In genomic region chr6:21355638-21356037, GRCh38 we compare ENCODE assay signal across 27 cellular contexts.
"Had no signal": no experiment of that assay in that cellular context is flagged by ENCODE, and none has a peak within 500 bp of the region (broad histone marks: within the 10 kb centered on the region; RNA-seq: fewer than 3 reads in every experiment).

No MANE protein-coding gene starts in this region.

- H3K4me1 ChIP-seq: adrenal gland, SJCRH30 had no signal

- ATAC-seq: activated CD8-positive, alpha-beta T cell treated with anti-CD3 and anti-CD28 coated beads, Interleukin-2, amount 10 ng/mL, durations not matched to agents 7 days and 5 days had no signal

- H3K9ac ChIP-seq: KMS-11 had no signal

- H3K36me3 ChIP-seq: adrenal gland, SJCRH30 had no signal

- H3K4me2 ChIP-seq: KMS-11 had no signal

- H3K9me3 ChIP-seq: adrenal gland, SJCRH30 had no signal

- H3K27me3 ChIP-seq: adrenal gland, SJCRH30 had no signal

- H3K27me3 Mint-ChIP-seq: activated CD4-positive, alpha-beta T cell treated with anti-CD3 and anti-CD28 coated beads, Interleukin-2, amount 10 ng/mL, durations not matched to agents 24 days and 14 days; activated naive CD4-positive, alpha-beta T cell treated with anti-CD3 and anti-CD28 coated beads, Interleukin-2, amount 50 U/mL, for 24 hours; activated naive CD8-positive, alpha-beta T cell treated with anti-CD3 and anti-CD28 coated beads, Interleukin-2, amount 10 ng/mL, durations not matched to agents 7 days and 5 days; activated T-cell treated with anti-CD3 and anti-CD28 coated beads, Interleukin-2, amount 50 U/mL, for 24 hours had no signal

- H3K27ac Mint-ChIP-seq: activated CD4-positive, alpha-beta T cell treated with anti-CD3 and anti-CD28 coated beads, Interleukin-2, amount 10 ng/mL, durations not matched to agents 24 days and 14 days; activated CD8-positive, alpha-beta T cell treated with anti-CD3 and anti-CD28 coated beads, Interleukin-2, amount 10 ng/mL, durations not matched to agents 7 days and 5 days; activated naive CD4-positive, alpha-beta T cell treated with anti-CD3 and anti-CD28 coated beads, Interleukin-2, amount 50 U/mL, for 24 hours; activated naive CD8-positive, alpha-beta T cell treated with anti-CD3 and anti-CD28 coated beads, Interleukin-2, amount 10 ng/mL, durations not matched to agents 7 days and 5 days; activated T-cell treated with anti-CD3 and anti-CD28 coated beads, Interleukin-2, amount 50 U/mL, for 24 hours; activated T-helper 2 cell treated with anti-CD3 and anti-CD28 coated beads, Interferon-gamma antibody, Interleukin-2, Interleukin-4, amounts not matched to agents 10 μg/mL and 5 μg/mL and 100 μg/mL, durations not matched to agents 14 hours and 24 hours and 36 hours had no signal

- H3K27ac ChIP-seq: adrenal gland, KMS-11, SJCRH30, SK-N-MC had no signal

- H3K36me3 Mint-ChIP-seq: activated naive CD4-positive, alpha-beta T cell treated with anti-CD3 and anti-CD28 coated beads, Interleukin-2, amount 50 U/mL, for 24 hours; activated naive CD8-positive, alpha-beta T cell treated with anti-CD3 and anti-CD28 coated beads, Interleukin-2, amount 10 ng/mL, durations not matched to agents 7 days and 5 days; brain had no signal

- H3K4me1 Mint-ChIP-seq: activated CD4-positive, alpha-beta T cell treated with anti-CD3 and anti-CD28 coated beads, Interleukin-2, amount 10 ng/mL, durations not matched to agents 24 days and 14 days; activated naive CD4-positive, alpha-beta T cell treated with anti-CD3 and anti-CD28 coated beads, Interleukin-2, amount 50 U/mL, for 24 hours; activated naive CD8-positive, alpha-beta T cell treated with anti-CD3 and anti-CD28 coated beads, Interleukin-2, amount 10 ng/mL, durations not matched to agents 7 days and 5 days had no signal

- H3K9me3 Mint-ChIP-seq: activated CD4-positive, alpha-beta T cell treated with anti-CD3 and anti-CD28 coated beads, Interleukin-2, amount 10 ng/mL, durations not matched to agents 24 days and 14 days; activated naive CD4-positive, alpha-beta T cell treated with anti-CD3 and anti-CD28 coated beads, Interleukin-2, amount 50 U/mL, for 24 hours; activated naive CD8-positive, alpha-beta T cell treated with anti-CD3 and anti-CD28 coated beads, Interleukin-2, amount 10 ng/mL, durations not matched to agents 7 days and 5 days; activated T-cell treated with anti-CD3 and anti-CD28 coated beads, Interleukin-2, amount 50 U/mL, for 24 hours; activated T-helper 2 cell treated with anti-CD3 and anti-CD28 coated beads, Interferon-gamma antibody, Interleukin-2, Interleukin-4, amounts not matched to agents 10 μg/mL and 5 μg/mL and 100 μg/mL, durations not matched to agents 14 hours and 24 hours and 36 hours had no signal

- DNase-seq: activated CD4-positive, alpha-beta T cell treated with anti-CD3 and anti-CD28 coated beads, Interleukin-2, amount 10 ng/mL, durations not matched to agents 24 days and 14 days; activated CD4-positive, alpha-beta T cell treated with anti-CD3 and anti-CD28 coated beads, Interleukin-2, amount 50 U/mL, for 4 hours; activated CD8-positive, alpha-beta T cell treated with anti-CD3 and anti-CD28 coated beads, Interleukin-2, amount 10 ng/mL, durations not matched to agents 7 days and 5 days; activated gamma-delta T cell; activated naive CD4-positive, alpha-beta T cell treated with Interleukin-2 at 50 U/mL for 16 hours; activated naive CD8-positive, alpha-beta T cell treated with anti-CD3 and anti-CD28 coated beads, Interleukin-2, amount 10 ng/mL, durations not matched to agents 7 days and 5 days; activated T-cell treated with anti-CD3 and anti-CD28 coated beads, Interleukin-2, amount 50 U/mL, for 24 hours; adrenal gland; MM.1S; MV-4-11; NCI-H1092; NCI-H1436 treated with DMSO at 0.1 percent for 48 hours; NCI-H187; NCI-H2029 treated with DMSO at 0.1 percent for 48 hours; NCI-H2107; NCI-H2171; NCI-H510A; NCI-H748 treated with DMSO at 0.1 percent for 48 hours; NK-92 treated with Interleukin-12 subunit alpha and Interleukin-12 subunit beta, amount 100 ng/mL, for 24 hours; Right ventricle myocardium superior; SJCRH30; T1000 had no signal

- H3K4me3 ChIP-seq: adrenal gland, SJCRH30, SK-N-MC had no signal

- H3K4me3 Mint-ChIP-seq: activated CD4-positive, alpha-beta T cell treated with anti-CD3 and anti-CD28 coated beads, Interleukin-2, amount 10 ng/mL, durations not matched to agents 24 days and 14 days; activated CD8-positive, alpha-beta T cell treated with anti-CD3 and anti-CD28 coated beads, Interleukin-2, amount 10 ng/mL, durations not matched to agents 7 days and 5 days; activated naive CD4-positive, alpha-beta T cell treated with anti-CD3 and anti-CD28 coated beads, Interleukin-2, amount 50 U/mL, for 24 hours; activated naive CD8-positive, alpha-beta T cell treated with anti-CD3 and anti-CD28 coated beads, Interleukin-2, amount 10 ng/mL, durations not matched to agents 7 days and 5 days; activated T-cell treated with anti-CD3 and anti-CD28 coated beads, Interleukin-2, amount 50 U/mL, for 24 hours; brain had no signal
